Comparison of ENCODE assay signal across 15 cellular contexts in the genomic region with DNA sequence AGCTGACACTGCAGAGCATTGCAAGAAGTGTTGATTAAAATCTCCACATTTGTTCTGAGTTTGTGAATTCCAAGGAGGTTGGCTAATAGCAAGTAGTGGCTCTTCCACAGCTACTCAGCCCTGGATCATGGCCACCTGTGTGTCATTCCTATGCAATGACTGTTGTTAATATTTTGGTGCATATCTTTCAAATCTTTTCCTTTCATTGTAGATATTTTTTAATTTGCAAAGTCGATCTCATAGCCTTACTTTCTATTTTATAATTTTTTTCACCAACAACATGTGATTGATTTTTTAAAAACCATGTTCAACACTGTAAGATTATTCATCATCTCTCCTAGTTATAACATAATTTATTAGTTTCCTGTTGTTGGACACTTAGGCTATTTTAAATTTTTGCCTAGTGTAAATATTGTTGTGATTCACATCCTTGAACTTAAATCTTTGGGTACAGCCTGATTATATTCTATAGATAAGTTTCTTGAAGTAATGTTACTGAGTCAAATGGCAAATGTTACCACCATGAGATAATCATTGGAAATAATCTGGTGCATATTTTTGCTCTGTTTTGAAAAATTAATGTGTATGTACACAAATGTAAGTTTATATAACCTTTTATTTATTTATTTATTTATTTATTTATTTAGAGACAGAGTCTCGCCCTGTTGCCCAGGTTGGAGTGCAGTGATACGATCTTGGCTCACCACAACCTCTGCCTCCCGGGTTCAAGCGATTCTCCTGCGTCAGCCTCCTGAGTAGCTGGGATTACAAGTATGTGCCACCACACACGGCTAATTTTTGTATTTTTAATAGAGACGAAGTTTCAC. TPM values are rescaled to one million over a fixed set of nuclear protein-coding genes. Genes with fewer than 3 reads are reported as not detected.
DNase-seq lines count a peak whose midpoint lies in the region; ATAC-seq and TF ChIP-seq lines count a peak whose summit lies in the region.
"Had no signal": no experiment of that assay in that cellular context is flagged by ENCODE, and none has a peak within 500 bp of the region (broad histone marks: within the 10 kb centered on the region; RNA-seq: fewer than 3 reads in every experiment).

No MANE protein-coding gene starts in this region.

- no peak for TF ChIP-seq CTCF in WTC11 (IDR thresholded peaks at IDR 0.05)
- no peak for TF ChIP-seq CTCF in foreskin fibroblast (IDR thresholded peaks at IDR 0.05; ENCODE audit: low read depth, low read length)

- ATAC-seq in WTC11 (no peak), GM21447 (IDR thresholded peaks at IDR 0.05; ENCODE audit: unreplicated experiment) (no peak)
- ATAC-seq in activated T-cell treated with anti-CD3 and anti-CD28 coated beads, Interleukin-2, amount 50 U/mL, for 72 hours (replicated peaks in 1 of 2), result no peak

- no peak overlapping the region for H3K27ac Mint-ChIP-seq in WTC11
- H3K27ac Mint-ChIP-seq in activated T-cell treated with anti-CD3 and anti-CD28 coated beads, Interleukin-2, amount 50 U/mL, for 72 hours, result no peak overlapping the region
- H3K27ac Mint-ChIP-seq: dendritic cell treated with granulocyte-macrophage colony-stimulating factor and Interleukin-4, amounts not matched to agents 40 ng/mL and 50 ng/mL, for 4 days; immature natural killer cell had no signal

- H3K4me3 ChIP-seq in foreskin fibroblast (ENCODE audit: low read depth in 1 of 2, low read length in 2 of 2) (no peak overlapping the region), skeletal muscle cell (ENCODE audit: low read depth, low read length) (no peak overlapping the region)

- no peaks in the 10 kb centered on the region for H3K4me1 Mint-ChIP-seq in WTC11
- H3K4me1 Mint-ChIP-seq in activated T-cell treated with anti-CD3 and anti-CD28 coated beads, Interleukin-2, amount 50 U/mL, for 72 hours (ENCODE audit: low read depth), result peaks cover 13% of the 10 kb centered on the region
- H3K4me1 Mint-ChIP-seq: immature natural killer cell, neural crest cell had no signal

- DNase-seq in GM04504 (ENCODE audit: low read depth) (peak; percentile 79), WTC11 (ENCODE audit: low spot score) (no peak), foreskin fibroblast (peak; percentile 85 to 91), skeletal muscle cell (ENCODE audit: low read depth) (peak; percentile 45)
- DNase-seq in stimulated activated CD8-positive, alpha-beta memory T cell treated with anti-CD3 and anti-CD28 coated beads, Interleukin-4, amount 100 ng/mL, for 48 hours, result no peak
- no peak for DNase-seq in activated effector memory CD4-positive, alpha-beta T cell treated with anti-CD3 and anti-CD28 coated beads, Interleukin-2, amount 50 U/mL, for 16 hours
- no peak for DNase-seq in activated T-cell treated with anti-CD3 and anti-CD28 coated beads, Interleukin-2, amount 50 U/mL, for 72 hours
- DNase-seq: activated effector memory CD4-positive, alpha-beta T cell treated with Interleukin-2 at 50 U/mL for 16 hours; immature natural killer cell; KBM-7; stimulated activated CD4-positive, alpha-beta T cell treated with anti-CD3 and anti-CD28 coated beads, Interleukin-1b, Interleukin-23, amount 100 ng/mL, for 48 hours; WERI-Rb-1 had no signal

- H3K36me3 Mint-ChIP-seq in WTC11, result no peaks in the 10 kb centered on the region
- H3K36me3 Mint-ChIP-seq in activated T-cell treated with anti-CD3 and anti-CD28 coated beads, Interleukin-2, amount 50 U/mL, for 72 hours (ENCODE audit: insufficient read depth in 2 of 2), result no peaks in the 10 kb centered on the region

- H3K9me3 Mint-ChIP-seq in WTC11, result 0 out of 2 replicates have a peak, but pooled peaks cover 3% of the 10 kb centered on the region
- H3K9me3 Mint-ChIP-seq in activated T-cell treated with anti-CD3 and anti-CD28 coated beads, Interleukin-2, amount 50 U/mL, for 72 hours, result peaks cover 0 to 1% of the 10 kb centered on the region in 2 donors
- H3K9me3 Mint-ChIP-seq: dendritic cell treated with granulocyte-macrophage colony-stimulating factor and Interleukin-4, amounts not matched to agents 40 ng/mL and 50 ng/mL, for 4 days; immature natural killer cell; neural crest cell had no signal

- POLR2A ChIA-PET in WTC11 (lab: Charles Lee), result no interaction called here

- H3K4me3 Mint-ChIP-seq in WTC11, result no peak overlapping the region
- no peak overlapping the region for H3K4me3 Mint-ChIP-seq in activated T-cell treated with anti-CD3 and anti-CD28 coated beads, Interleukin-2, amount 50 U/mL, for 72 hours
- H3K4me3 Mint-ChIP-seq: dendritic cell treated with granulocyte-macrophage colony-stimulating factor and Interleukin-4, amounts not matched to agents 40 ng/mL and 50 ng/mL, for 4 days; immature natural killer cell; neural crest cell had no signal

- CTCF ChIA-PET in WTC11 (lab: Charles Lee), result interaction anchor here (0.5 kb wide), 1 partner anchor 120 kb away, joined by 3 read pairs; no protein-coding TSS in a partner anchor

- H3K27me3 Mint-ChIP-seq in WTC11 (ENCODE audit: low read depth), result no peaks in the 10 kb centered on the region
- peaks cover 13% of the 10 kb centered on the region for H3K27me3 Mint-ChIP-seq in activated T-cell treated with anti-CD3 and anti-CD28 coated beads, Interleukin-2, amount 50 U/mL, for 72 hours (ENCODE audit: low read depth)

TF ChIP-seq in WTC11, 78 proteins besides CTCF, POLR2A, EP300 and RAD21:
- TF ChIP-seq CREB1 (CRISPR knock-in tag; IDR thresholded peaks at IDR 0.05) (no peak), HMGA2 (CRISPR knock-in tag; IDR thresholded peaks at IDR 0.05) (0 out of 2 replicates have a peak, but pooled peaks have one; percentile 3), CBFB (CRISPR knock-in tag; IDR thresholded peaks at IDR 0.05; ENCODE audit: low read depth) (no peak), NR3C1 (CRISPR knock-in tag; conservative IDR thresholded peaks at IDR 0.05; ENCODE audit: low read depth) (no peak)
- TF ChIP-seq, protein P1, sequence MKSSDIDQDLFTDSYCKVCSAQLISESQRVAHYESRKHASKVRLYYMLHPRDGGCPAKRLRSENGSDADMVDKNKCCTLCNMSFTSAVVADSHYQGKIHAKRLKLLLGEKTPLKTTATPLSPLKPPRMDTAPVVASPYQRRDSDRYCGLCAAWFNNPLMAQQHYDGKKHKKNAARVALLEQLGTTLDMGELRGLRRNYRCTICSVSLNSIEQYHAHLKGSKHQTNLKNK (CRISPR knock-in tag; IDR thresholded peaks at IDR 0.05), result no peak
TF ChIP-seq in WTC11: peak in this region for 1.

RNA-seq across cellular contexts. Expression of a gene that starts 17.1 kb away (rescaled TPM):
- 7.1 to 9.6 TPM (median 8.0 TPM) in 3 replicates for total RNA-seq in WTC11 (2021)
- total RNA-seq in activated T-cell treated with anti-CD3 and anti-CD28 coated beads, Interleukin-2, amount 50 U/mL, for 72 hours, result 10 to 100 TPM in 1 of 2 donors, 1 to 10 TPM in 1; 9.3 to 12.4 TPM

RNA-seq across cellular contexts. Expression of a gene that starts 30.8 kb away (rescaled TPM):
- 9.5 to 11.4 TPM (median 10.4 TPM) in 3 replicates for total RNA-seq in WTC11 (2021)
- total RNA-seq in activated T-cell treated with anti-CD3 and anti-CD28 coated beads, Interleukin-2, amount 50 U/mL, for 72 hours, result 1 to 10 TPM; 8.9 to 9.0 TPM

Comparison
In these comparisons a context has a peak if more than half of its experiments do, and no peak if none do; other contexts are left out.
1. DNase-seq: peak in GM04504 (single experiment), foreskin fibroblast (2 of 2) and skeletal muscle cell (single experiment); none in WTC11 (single experiment), stimulated activated CD8-positive, alpha-beta memory T cell treated with anti-CD3 and anti-CD28 coated beads, Interleukin-4, amount 100 ng/mL, for 48 hours (single experiment), activated effector memory CD4-positive, alpha-beta T cell treated with anti-CD3 and anti-CD28 coated beads, Interleukin-2, amount 50 U/mL, for 16 hours (single experiment) and activated T-cell treated with anti-CD3 and anti-CD28 coated beads, Interleukin-2, amount 50 U/mL, for 72 hours (0 of 2).